8 cellular contexts compared by ENCODE assay signal in genomic region chr5:136080483-136081180, GRCh38. TPM values are rescaled to one million over a fixed set of nuclear protein-coding genes. Genes with fewer than 3 reads are reported as not detected.
DNase-seq lines count a peak whose midpoint lies in the region; ATAC-seq and TF ChIP-seq lines count a peak whose summit lies in the region.

No MANE protein-coding gene starts in this region.

- peaks cover 6% of the 10 kb centered on the region for H3K27me3 ChIP-seq in upper lobe of right lung

- peak; percentile 95 for ATAC-seq in HG02588 (IDR thresholded peaks at IDR 0.05; ENCODE audit: unreplicated experiment)
- ATAC-seq in upper lobe of right lung: peak; percentile 97

- H3K9me3 ChIP-seq in upper lobe of right lung: no peaks in the 10 kb centered on the region

- H3K27ac ChIP-seq in upper lobe of right lung: peak overlapping the region; percentile 74

- in situ Hi-C loops in GM13977 (cut with MboI; ENCODE audit: low pct_unique_long_range_greater_than_20kb, low sequenced_read_pairs, unreplicated experiment): no loop called here

- TF ChIP-seq CTCF in GM13977 (IDR thresholded peaks at IDR 0.05; ENCODE audit: extremely low read depth, insufficient read depth, missing control alignments) (no peak), upper lobe of right lung (IDR thresholded peaks at IDR 0.05) (no peak)

- peak overlapping the region; percentile 49 for H3K4me3 ChIP-seq in upper lobe of right lung

- intact Hi-C loops in head of caudate nucleus (cut with DNase I) (no loop called here), posterior cingulate gyrus (cut with DNase I) (loop anchor here (10.0 kb wide), 1 partner anchor 136 kb away; no protein-coding TSS in a partner anchor), upper lobe of right lung (cut with DNase I) (loop anchor here (10.0 kb wide), 1 partner anchor 136 kb away; no protein-coding TSS in a partner anchor)

- H3K4me1 ChIP-seq in upper lobe of right lung: peaks cover 8% of the 10 kb centered on the region

- DNase-seq in GM13977 (ENCODE audit: low spot score): peak; percentile 79
- peak; percentile 3 for DNase-seq in NCI-H82 treated with DMSO at 0.1 percent for 48 hours (lab: John Stamatoyannopoulos, UW; ENCODE audit: unreplicated experiment)
- DNase-seq in activated effector memory CD4-positive, alpha-beta T cell treated with Interleukin-2 at 50 U/mL for 16 hours: peak; percentile 56
- DNase-seq in head of caudate nucleus: peak in 41 of 42 donors; percentile 3 to 81 (median 45)
- peak; percentile 32 to 93 (median 49) for DNase-seq in posterior cingulate gyrus
- peak; percentile 94 for DNase-seq in upper lobe of right lung
- DNase-seq in NCI-H1417 (lab: John Stamatoyannopoulos, UW): no peak

- no peaks in the 10 kb centered on the region for H3K36me3 ChIP-seq in upper lobe of right lung

RNA-seq across cellular contexts. Expression of gene TGFBI, which starts 51.8 kb away (rescaled TPM):
- total RNA-seq in upper lobe of right lung: 96.7 TPM

RNA-seq across cellular contexts. Expression of gene SMAD5, which starts 52.0 kb away (rescaled TPM):
- 52.7 TPM for total RNA-seq in upper lobe of right lung

Comparison
In these comparisons a context has a peak if more than half of its experiments do, and no peak if none do; other contexts are left out.
1. DNase-seq: peak in GM13977 (single experiment), NCI-H82 treated with DMSO at 0.1 percent for 48 hours (single experiment), activated effector memory CD4-positive, alpha-beta T cell treated with Interleukin-2 at 50 U/mL for 16 hours (single experiment), head of caudate nucleus (41 of 42), posterior cingulate gyrus (10 of 10) and upper lobe of right lung (single experiment); none in NCI-H1417 (0 of 3).